23 cellular contexts compared by ENCODE assay signal in genomic region chr10:5855979-5856700, GRCh38.
"Had no signal": no experiment of that assay in that cellular context is flagged by ENCODE, and none has a peak within 500 bp of the region (broad histone marks: within the 10 kb centered on the region; RNA-seq: fewer than 3 reads in every experiment).

No MANE protein-coding gene starts in this region.

- H3K9ac ChIP-seq: KMS-11 had no signal

- H3K27me3 ChIP-seq: Peyer's patch, SJSA1 had no signal

- H3K4me3 Mint-ChIP-seq: activated CD8-positive, alpha-beta T cell treated with anti-CD3 and anti-CD28 coated beads for 36 hours; activated naive CD8-positive, alpha-beta T cell had no signal

- ATAC-seq: activated CD4-positive, CD25-positive, alpha-beta regulatory T cell treated with anti-CD3 and anti-CD28 coated beads, Interleukin-2, amount 50 U/mL, for 24 hours; activated CD8-positive, alpha-beta T cell treated with anti-CD3 and anti-CD28 coated beads for 36 hours; SK-N-SH treated with all-trans-retinoic acid at 6 μM for 48 hours had no signal

- H3K36me3 ChIP-seq: Peyer's patch, SJSA1 had no signal

- H3K9me3 Mint-ChIP-seq: activated CD8-positive, alpha-beta T cell treated with anti-CD3 and anti-CD28 coated beads for 36 hours had no signal

- H3K4me3 ChIP-seq: Peyer's patch, SJSA1 had no signal

- H3K27ac Mint-ChIP-seq: activated CD8-positive, alpha-beta T cell treated with anti-CD3 and anti-CD28 coated beads for 36 hours; activated naive CD8-positive, alpha-beta T cell had no signal

- H3K9me3 ChIP-seq: Peyer's patch had no signal

- H3K36me3 Mint-ChIP-seq: activated naive CD8-positive, alpha-beta T cell had no signal

- DNase-seq: activated CD4-positive, alpha-beta T cell treated with anti-CD3 and anti-CD28 coated beads for 4 hours; activated CD8-positive, alpha-beta memory T cell treated with anti-CD3 and anti-CD28 coated beads, Interleukin-2, amount 50 U/mL, for 4 hours; activated CD8-positive, alpha-beta T cell treated with anti-CD3 and anti-CD28 coated beads for 36 hours; activated effector memory CD4-positive, alpha-beta T cell treated with Interleukin-2 at 50 U/mL for 16 hours; activated naive CD4-positive, alpha-beta T cell; anterior cingulate cortex; cerebellar nuclear complex; NCI-H1092; NCI-H1417; NCI-H1930; NCI-H2171; NCI-H510A treated with DMSO at 0.1 percent for 48 hours; NCI-H69; NK-92 treated with Interleukin-12 subunit alpha and Interleukin-12 subunit beta, amount 100 ng/mL, for 24 hours; Peyer's patch; Right ventricle myocardium superior; SW 1271 had no signal

- H3K4me1 ChIP-seq: Peyer's patch had no signal

- H3K27ac ChIP-seq: KMS-11, Peyer's patch, RWPE1, SJSA1 had no signal

- H3K4me2 ChIP-seq: KMS-11 had no signal
